8 cellular contexts compared by ENCODE assay signal in genomic region chr17:75832164-75832651, GRCh38. TPM values are rescaled to one million over a fixed set of nuclear protein-coding genes. Genes with fewer than 3 reads are reported as not detected.
A peak's percentile ranks its signal among the peaks of the same experiment; 100 is the strongest.
DNase-seq lines count a peak whose midpoint lies in the region; ATAC-seq and TF ChIP-seq lines count a peak whose summit lies in the region.

No MANE protein-coding gene starts in this region.

- CTCF ChIA-PET in activated CD4-positive, alpha-beta T cell treated with anti-CD3 and anti-CD28 coated beads for 36 hours (lab: Charles Lee), result interaction anchor here (0.6 to 1.7 kb wide), 6 partner anchors 11 to 127 kb away, joined by 3 to 7 read pairs (median 4); no protein-coding TSS in a partner anchor

- POLR2A ChIA-PET in activated CD4-positive, alpha-beta T cell treated with anti-CD3 and anti-CD28 coated beads for 36 hours (lab: Charles Lee), result interaction anchor here (0.7 to 1.2 kb wide), 3 partner anchors 46 to 57 kb away, joined by 3 to 5 read pairs (median 3); no protein-coding TSS in a partner anchor

- H3K4me3 ChIP-seq in left ventricle myocardium inferior, result no peak overlapping the region

- peak overlapping the region; percentile 61 for H3K4me3 Mint-ChIP-seq in activated CD4-positive, alpha-beta T cell treated with anti-CD3 and anti-CD28 coated beads for 36 hours
- peak overlapping the region; percentile 67 to 81 for H3K4me3 Mint-ChIP-seq in stimulated activated naive CD8-positive, alpha-beta T cell treated with anti-CD3 and anti-CD28 coated beads, Interleukin-15, amount 100 ng/mL, for 72 hours

- intact Hi-C loops in activated CD4-positive, alpha-beta T cell treated with anti-CD3 and anti-CD28 coated beads for 36 hours (cut with DNase I, micrococcal nuclease), result no loop called here
- intact Hi-C loops in left ventricle myocardium inferior (cut with micrococcal nuclease), result no loop called here

- DNase-seq in activated CD4-positive, alpha-beta T cell treated with anti-CD3 and anti-CD28 coated beads for 36 hours, result peak; percentile 72
- DNase-seq in activated CD4-positive, alpha-beta T cell treated with anti-CD3 and anti-CD28 coated beads for 4 hours, result no peak
- peak; percentile 65 to 71 for DNase-seq in activated T-cell treated with anti-CD3 and anti-CD28 coated beads, Interleukin-2, amount 50 U/mL, for 48 hours
- no peak for DNase-seq in left ventricle myocardium inferior
- DNase-seq in stimulated activated naive CD8-positive, alpha-beta T cell treated with anti-CD3 and anti-CD28 coated beads, Interleukin-15, amount 100 ng/mL, for 72 hours, result peak; percentile 40 to 64
- no peak for DNase-seq in SK-N-DZ (ENCODE audit: low spot score)
- DNase-seq in RPMI8226, result no peak

- peaks cover 16% of the 10 kb centered on the region for H3K36me3 ChIP-seq in left ventricle myocardium inferior

- H3K27me3 ChIP-seq in left ventricle myocardium inferior (ENCODE audit: low read depth), result no peaks in the 10 kb centered on the region

- peaks cover 36% of the 10 kb centered on the region for H3K4me1 Mint-ChIP-seq in activated CD4-positive, alpha-beta T cell treated with anti-CD3 and anti-CD28 coated beads for 36 hours
- H3K4me1 Mint-ChIP-seq in stimulated activated naive CD8-positive, alpha-beta T cell treated with anti-CD3 and anti-CD28 coated beads, Interleukin-15, amount 100 ng/mL, for 72 hours, result peaks cover 76% of the 10 kb centered on the region

- no peaks in the 10 kb centered on the region for H3K9me3 Mint-ChIP-seq in activated CD4-positive, alpha-beta T cell treated with anti-CD3 and anti-CD28 coated beads for 36 hours (ENCODE audit: low read depth)
- H3K9me3 Mint-ChIP-seq in stimulated activated naive CD8-positive, alpha-beta T cell treated with anti-CD3 and anti-CD28 coated beads, Interleukin-15, amount 100 ng/mL, for 72 hours, result no peaks in the 10 kb centered on the region

- H3K27me3 Mint-ChIP-seq in activated CD4-positive, alpha-beta T cell treated with anti-CD3 and anti-CD28 coated beads for 36 hours, result no peaks in the 10 kb centered on the region
- no peaks in the 10 kb centered on the region for H3K27me3 Mint-ChIP-seq in stimulated activated naive CD8-positive, alpha-beta T cell treated with anti-CD3 and anti-CD28 coated beads, Interleukin-15, amount 100 ng/mL, for 72 hours

- peak overlapping the region; percentile 84 for H3K27ac Mint-ChIP-seq in activated CD4-positive, alpha-beta T cell treated with anti-CD3 and anti-CD28 coated beads for 36 hours
- peak overlapping the region; percentile 89 to 95 for H3K27ac Mint-ChIP-seq in stimulated activated naive CD8-positive, alpha-beta T cell treated with anti-CD3 and anti-CD28 coated beads, Interleukin-15, amount 100 ng/mL, for 72 hours

- H3K4me1 ChIP-seq in left ventricle myocardium inferior, result peaks cover 32% of the 10 kb centered on the region

- no peaks in the 10 kb centered on the region for H3K9me3 ChIP-seq in left ventricle myocardium inferior (replicated peaks)

- no peak for TF ChIP-seq CTCF in left ventricle myocardium inferior (IDR thresholded peaks at IDR 0.05; ENCODE audit: borderline replicate concordance)

- peak overlapping the region; percentile 66 for H3K27ac ChIP-seq in left ventricle myocardium inferior (replicated peaks)

- H3K36me3 Mint-ChIP-seq in activated CD4-positive, alpha-beta T cell treated with anti-CD3 and anti-CD28 coated beads for 36 hours (ENCODE audit: low read depth), result peaks cover 34% of the 10 kb centered on the region

- ATAC-seq in activated CD4-positive, alpha-beta T cell treated with anti-CD3 and anti-CD28 coated beads for 36 hours, result peak; percentile 63
- ATAC-seq in stimulated activated naive CD8-positive, alpha-beta T cell treated with anti-CD3 and anti-CD28 coated beads, Interleukin-15, amount 100 ng/mL, for 72 hours, result peak; percentile 82
- ATAC-seq in GM21723 (IDR thresholded peaks at IDR 0.05; ENCODE audit: unreplicated experiment), result no peak

RNA-seq across cellular contexts. Expression of gene UNC13D, which starts 12.0 kb away (rescaled TPM):
- 100 to 1,000 TPM; 106 to 133 TPM for total RNA-seq in activated CD4-positive, alpha-beta T cell treated with anti-CD3 and anti-CD28 coated beads for 36 hours
- total RNA-seq in left ventricle myocardium inferior, result 13.3 TPM
- 13.1 and 17.0 TPM in 2 replicates for polyA plus RNA-seq in SK-N-DZ (2014; cell fraction: cytosol; rRNA removed)
- polyA plus RNA-seq in SK-N-DZ (2014; cell fraction: nucleus; rRNA removed), result 60.0 and 69.4 TPM in 2 replicates

RNA-seq across cellular contexts. Expression of gene WBP2, which starts 22.9 kb away (rescaled TPM):
- 10 to 100 TPM; 68.7 to 74.1 TPM for total RNA-seq in activated CD4-positive, alpha-beta T cell treated with anti-CD3 and anti-CD28 coated beads for 36 hours
- 144 TPM for total RNA-seq in left ventricle myocardium inferior
- 38.6 and 39.1 TPM in 2 replicates for polyA plus RNA-seq in SK-N-DZ (2014; cell fraction: cytosol; rRNA removed)
- polyA plus RNA-seq in SK-N-DZ (2014; cell fraction: nucleus; rRNA removed), result 25.3 and 25.4 TPM in 2 replicates

RNA-seq across cellular contexts. Expression of gene TRIM47, which starts 46.2 kb away (rescaled TPM):
- 10 to 100 TPM; 13.4 to 19.9 TPM for total RNA-seq in activated CD4-positive, alpha-beta T cell treated with anti-CD3 and anti-CD28 coated beads for 36 hours
- total RNA-seq in left ventricle myocardium inferior, result 27.5 TPM
- 42.0 and 46.7 TPM in 2 replicates for polyA plus RNA-seq in SK-N-DZ (2014; cell fraction: cytosol; rRNA removed)
- polyA plus RNA-seq in SK-N-DZ (2014; cell fraction: nucleus; rRNA removed), result 59.5 and 79.2 TPM in 2 replicates

RNA-seq across cellular contexts. Expression of gene UNK, which starts 47.6 kb away (rescaled TPM):
- 10 to 100 TPM; 24.5 to 33.7 TPM for total RNA-seq in activated CD4-positive, alpha-beta T cell treated with anti-CD3 and anti-CD28 coated beads for 36 hours
- 14.7 TPM for total RNA-seq in left ventricle myocardium inferior
- polyA plus RNA-seq in SK-N-DZ (2014; cell fraction: cytosol; rRNA removed), result 115 and 128 TPM in 2 replicates
- 135 and 145 TPM in 2 replicates for polyA plus RNA-seq in SK-N-DZ (2014; cell fraction: nucleus; rRNA removed)

Comparison
In these comparisons a context has a peak if more than half of its experiments do, and no peak if none do; other contexts are left out.
1. DNase-seq: peak in activated CD4-positive, alpha-beta T cell treated with anti-CD3 and anti-CD28 coated beads for 36 hours (single experiment), activated T-cell treated with anti-CD3 and anti-CD28 coated beads, Interleukin-2, amount 50 U/mL, for 48 hours (2 of 2) and stimulated activated naive CD8-positive, alpha-beta T cell treated with anti-CD3 and anti-CD28 coated beads, Interleukin-15, amount 100 ng/mL, for 72 hours (2 of 2); none in activated CD4-positive, alpha-beta T cell treated with anti-CD3 and anti-CD28 coated beads for 4 hours (0 of 2), left ventricle myocardium inferior (single experiment), SK-N-DZ (single experiment) and RPMI8226 (single experiment).